In genomic region chr14:51521764-51522163, GRCh38 we compare ENCODE assay signal across 21 cellular contexts.
DNase-seq lines count a peak whose midpoint lies in the region; ATAC-seq, FAIRE-seq and TF ChIP-seq lines count a peak whose summit lies in the region.
"Had no signal": no experiment of that assay in that cellular context is flagged by ENCODE, and none has a peak within 500 bp of the region (broad histone marks: within the 10 kb centered on the region; RNA-seq: fewer than 3 reads in every experiment).

No MANE protein-coding gene starts in this region.

- BruUV-seq in A673 (replicated peaks; lab: Mats Ljungman, UMichigan): no TSS peak

- H3K27me3 ChIP-seq in KMS-11 (ENCODE audit: insufficient read depth, low read depth) (no peaks in the 10 kb centered on the region), brain microvascular endothelial cell (replicated peaks) (no peaks in the 10 kb centered on the region), A673 (replicated peaks; ENCODE audit: insufficient read depth, low read depth, low read length, poor library complexity) (no peaks in the 10 kb centered on the region), spleen (replicated peaks in 1 of 7) (peaks cover 0 to 5% (median 0%) of the 10 kb centered on the region in 7 donors)
- H3K27me3 ChIP-seq: right atrium auricular region had no signal

- no peak for DNase-seq in D721Med (ENCODE audit: insufficient read length, low spot score)
- DNase-seq in brain microvascular endothelial cell: peak; percentile 40
- peak; percentile 29 for DNase-seq in hepatic stellate cell (ENCODE audit: low spot score)
- DNase-seq in A673 (ENCODE audit: low spot score): no peak
- no peak for DNase-seq in GF-D8 (lab: John Stamatoyannopoulos, UW)
- DNase-seq in spleen: no peak
- DNase-seq: activated CD8-positive, alpha-beta memory T cell treated with anti-CD3 and anti-CD28 coated beads for 24 hours; activated naive CD8-positive, alpha-beta T cell treated with anti-CD3 and anti-CD28 coated beads, Interleukin-2, amount 10 ng/mL, durations not matched to agents 7 days and 5 days; AML-193; cerebellar nuclear complex; NCI-H1092 treated with DMSO at 0.1 percent for 48 hours; NCI-H774; stimulated activated CD4-positive, alpha-beta T cell treated with anti-CD3 and anti-CD28 coated beads, Interleukin-1b, Interleukin-23, amount 100 ng/mL, for 48 hours; substantia nigra had no signal

- CTCF ChIA-PET in A673 (lab: Charles Lee): no interaction called here

- POLR2A ChIA-PET in A673 (lab: Charles Lee; ENCODE audit: low non-redundant PET): no interaction called here

- H3K36me3 ChIP-seq in KMS-11 (ENCODE audit: insufficient read depth) (no peaks in the 10 kb centered on the region), brain microvascular endothelial cell (replicated peaks) (no peaks in the 10 kb centered on the region), A673 (ENCODE audit: insufficient read depth, low read length, poor library complexity, severe bottlenecking) (no peaks in the 10 kb centered on the region), spleen (no peaks in the 10 kb centered on the region)
- H3K36me3 ChIP-seq: right atrium auricular region had no signal

- H3K9me3 ChIP-seq in A673 (ENCODE audit: low read depth, low read length, poor library complexity, severe bottlenecking) (no peaks in the 10 kb centered on the region), spleen (peaks cover 0 to 5% (median 0%) of the 10 kb centered on the region in 8 donors)

- H3K79me2 ChIP-seq in KMS-11 (ENCODE audit: insufficient read depth, low read depth): no peaks in the 10 kb centered on the region

- TF ChIP-seq CTCF in D721Med (IDR thresholded peaks at IDR 0.05; ENCODE audit: insufficient read depth, missing control alignments) (no peak), KMS-11 (conservative IDR thresholded peaks at IDR 0.05; ENCODE audit: low read depth, low read length) (no peak), brain microvascular endothelial cell (IDR thresholded peaks at IDR 0.05; ENCODE audit: low read depth, low read length, missing control alignments) (no peak), A673 (conservative IDR thresholded peaks at IDR 0.05; ENCODE audit: low read depth, low read length) (no peak), spleen (IDR thresholded peaks at IDR 0.05 in 8 of 11, conservative IDR thresholded peaks at IDR 0.05 in 3 of 11) (no peak)

- peak; percentile 63 for FAIRE-seq in D721Med (lab: Jason Lieb, UNC)
- FAIRE-seq: endometrium had no signal

- TF ChIP-seq POLR2A in spleen (IDR thresholded peaks at IDR 0.05): no peak

- H3K4me3 ChIP-seq in KMS-11 (IDR thresholded peaks at IDR 0.05; ENCODE audit: insufficient read depth, low read depth, low read length): no peak overlapping the region
- no peak overlapping the region for H3K4me3 ChIP-seq in brain microvascular endothelial cell (ENCODE audit: low read depth, low read length)
- H3K4me3 ChIP-seq in A673 (ENCODE audit: low read depth, low read length, poor library complexity, severe bottlenecking): no peak overlapping the region
- H3K4me3 ChIP-seq in spleen: no peak overlapping the region
- H3K4me3 ChIP-seq: right atrium auricular region had no signal

- H3K27ac ChIP-seq in KMS-11 (no peak overlapping the region), brain microvascular endothelial cell (peak overlapping the region; percentile 72), A673 (ENCODE audit: low read depth, low read length, poor library complexity, severe bottlenecking) (no peak overlapping the region), spleen (no peak overlapping the region)
- H3K27ac ChIP-seq: right atrium auricular region, VCaP had no signal

- ATAC-seq in HG03135 (IDR thresholded peaks at IDR 0.05; ENCODE audit: unreplicated experiment): no peak
- ATAC-seq: HCT116, Panc1 had no signal

- intact Hi-C loops in A673 (cut with micrococcal nuclease; ENCODE audit: unreplicated experiment): no loop called here
- intact Hi-C loops in spleen (cut with DNase I; ENCODE audit: low total_unique reads): no loop called here

- no peaks in the 10 kb centered on the region for H4K20me1 ChIP-seq in KMS-11 (ENCODE audit: insufficient read depth)

- H3K4me1 ChIP-seq in KMS-11 (ENCODE audit: low read depth, poor library complexity, severe bottlenecking) (peaks cover 17% of the 10 kb centered on the region), A673 (ENCODE audit: insufficient read depth, low read length, poor library complexity, severe bottlenecking) (peaks cover 13% of the 10 kb centered on the region), spleen (no peaks in the 10 kb centered on the region)
- H3K4me1 ChIP-seq: right atrium auricular region had no signal

- no peak overlapping the region for H2AFZ ChIP-seq in KMS-11 (ENCODE audit: low read depth)

- in situ Hi-C loops in brain microvascular endothelial cell (cut with HindIII; ENCODE audit: low pct_ligation_motif_present, low sequenced_read_pairs): no loop called here

- no peak overlapping the region for H3K9ac ChIP-seq in KMS-11

- H3K4me2 ChIP-seq in KMS-11: peak overlapping the region; percentile 29

Comparison
In these comparisons a context has a peak if more than half of its experiments do, and no peak if none do; other contexts are left out.
1. DNase-seq: peak in brain microvascular endothelial cell (single experiment) and hepatic stellate cell (single experiment); none in D721Med (single experiment), A673 (single experiment), GF-D8 (single experiment) and spleen (single experiment).